Comparison of ENCODE assay signal across 8 cellular contexts in the genomic region with DNA sequence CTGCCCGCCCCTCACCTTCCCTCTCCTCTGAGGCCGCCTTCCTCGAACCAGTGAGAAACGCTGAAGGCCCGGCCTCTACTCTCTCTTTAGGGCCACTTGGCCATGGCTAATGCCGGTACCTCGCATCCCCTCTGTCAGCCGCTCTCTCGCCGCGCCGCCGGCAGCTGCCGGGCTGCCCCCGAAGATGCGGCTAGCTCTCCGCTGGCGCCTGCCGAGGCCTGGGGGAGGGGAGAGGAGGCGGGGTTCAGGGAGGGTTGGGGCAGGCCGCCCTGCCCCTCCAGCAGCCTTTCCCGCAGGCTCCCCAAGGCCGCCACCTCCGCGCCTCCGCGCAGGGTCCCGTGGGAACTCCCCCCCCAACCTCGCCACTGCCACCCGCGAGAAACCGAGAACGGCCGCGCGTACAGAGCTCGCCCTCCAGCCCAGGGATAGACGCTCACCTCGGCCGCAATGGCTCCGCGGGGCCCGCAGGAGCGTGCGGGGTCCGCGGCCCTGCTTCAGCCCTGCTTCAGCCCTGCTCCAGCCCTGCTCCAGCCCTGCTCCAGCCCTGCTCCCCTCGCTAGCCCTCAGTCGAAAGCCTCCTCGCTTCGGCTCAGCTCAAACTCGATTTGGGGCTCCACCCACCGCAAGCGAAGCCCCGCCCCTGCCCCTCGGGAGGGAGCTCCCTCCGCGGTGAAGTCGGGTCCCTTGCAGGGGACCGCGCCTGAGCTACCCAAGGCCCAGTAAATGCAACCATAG. TPM values are rescaled to one million over a fixed set of nuclear protein-coding genes. Genes with fewer than 3 reads are reported as not detected.
DNase-seq lines count a peak whose midpoint lies in the region; ATAC-seq and TF ChIP-seq lines count a peak whose summit lies in the region.

A gene with protein sequence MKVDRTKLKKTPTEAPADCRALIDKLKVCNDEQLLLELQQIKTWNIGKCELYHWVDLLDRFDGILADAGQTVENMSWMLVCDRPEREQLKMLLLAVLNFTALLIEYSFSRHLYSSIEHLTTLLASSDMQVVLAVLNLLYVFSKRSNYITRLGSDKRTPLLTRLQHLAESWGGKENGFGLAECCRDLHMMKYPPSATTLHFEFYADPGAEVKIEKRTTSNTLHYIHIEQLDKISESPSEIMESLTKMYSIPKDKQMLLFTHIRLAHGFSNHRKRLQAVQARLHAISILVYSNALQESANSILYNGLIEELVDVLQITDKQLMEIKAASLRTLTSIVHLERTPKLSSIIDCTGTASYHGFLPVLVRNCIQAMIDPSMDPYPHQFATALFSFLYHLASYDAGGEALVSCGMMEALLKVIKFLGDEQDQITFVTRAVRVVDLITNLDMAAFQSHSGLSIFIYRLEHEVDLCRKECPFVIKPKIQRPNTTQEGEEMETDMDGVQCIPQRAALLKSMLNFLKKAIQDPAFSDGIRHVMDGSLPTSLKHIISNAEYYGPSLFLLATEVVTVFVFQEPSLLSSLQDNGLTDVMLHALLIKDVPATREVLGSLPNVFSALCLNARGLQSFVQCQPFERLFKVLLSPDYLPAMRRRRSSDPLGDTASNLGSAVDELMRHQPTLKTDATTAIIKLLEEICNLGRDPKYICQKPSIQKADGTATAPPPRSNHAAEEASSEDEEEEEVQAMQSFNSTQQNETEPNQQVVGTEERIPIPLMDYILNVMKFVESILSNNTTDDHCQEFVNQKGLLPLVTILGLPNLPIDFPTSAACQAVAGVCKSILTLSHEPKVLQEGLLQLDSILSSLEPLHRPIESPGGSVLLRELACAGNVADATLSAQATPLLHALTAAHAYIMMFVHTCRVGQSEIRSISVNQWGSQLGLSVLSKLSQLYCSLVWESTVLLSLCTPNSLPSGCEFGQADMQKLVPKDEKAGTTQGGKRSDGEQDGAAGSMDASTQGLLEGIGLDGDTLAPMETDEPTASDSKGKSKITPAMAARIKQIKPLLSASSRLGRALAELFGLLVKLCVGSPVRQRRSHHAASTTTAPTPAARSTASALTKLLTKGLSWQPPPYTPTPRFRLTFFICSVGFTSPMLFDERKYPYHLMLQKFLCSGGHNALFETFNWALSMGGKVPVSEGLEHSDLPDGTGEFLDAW (N-terminal part only) (minus strand): TSS at position 569 of the 735 bp plus-strand sequence. CDS start 32,612 bp downstream, outside the sequence.

- H3K4me1 Mint-ChIP-seq in T-cell, result peaks cover 32 to 36% (median 34%) of the 10 kb centered on the region in 3 donors

- H3K27me3 Mint-ChIP-seq in T-cell, result peaks cover 0 to 11% of the 10 kb centered on the region in 2 donors

- H3K36me3 ChIP-seq in adipocyte (ENCODE audit: control insufficient read depth, insufficient read depth, low read length, severe bottlenecking) (peaks cover 3% of the 10 kb centered on the region), heart left ventricle (peaks cover 0 to 6% (median 3%) of the 10 kb centered on the region in 9 donors), transverse colon (no peaks in the 10 kb centered on the region)

- H3K27ac Mint-ChIP-seq in T-cell, result peak within 1 kb of the TSS; percentile 86 to 88

- H3K4me1 ChIP-seq in adipocyte (ENCODE audit: control insufficient read depth, insufficient read depth, low read length), result peaks cover 5% of the 10 kb centered on the region
- H3K4me1 ChIP-seq in heart left ventricle, result peaks cover 0 to 28% (median 7%) of the 10 kb centered on the region in 12 donors
- H3K4me1 ChIP-seq in transverse colon, result peaks cover 0 to 23% (median 11%) of the 10 kb centered on the region in 4 donors

- H3K4me3 ChIP-seq in adipocyte (ENCODE audit: low read length), result peak within 1 kb of the TSS; percentile 80
- H3K4me3 ChIP-seq in heart left ventricle, result peak within 1 kb of the TSS; percentile 39 to 96 (median 70)
- H3K4me3 ChIP-seq in transverse colon, result peak within 1 kb of the TSS; percentile 22 to 85 (median 64)

- H3K4me3 Mint-ChIP-seq in T-cell, result peak within 1 kb of the TSS; percentile 83 to 94 (median 94)

- DNase-seq in GDM1 (lab: John Stamatoyannopoulos, UW) (peak; percentile 67), NCI-H1417 treated with DMSO at 0.1 percent for 48 hours (lab: John Stamatoyannopoulos, UW) (peak; percentile 1), T-cell (peak; percentile 56 to 85 (median 76)), adipocyte (ENCODE audit: low read depth) (peak; percentile 83), heart left ventricle (peak; percentile 79 to 90 (median 82)), posterior cingulate gyrus (peak; percentile 67 to 97 (median 75)), transverse colon (peak; percentile 84)

- in situ Hi-C loops in transverse colon (cut with MboI; ENCODE audit: low pct_ligation_motif_present in 1 of 4, low pct_unique_long_range_greater_than_20kb in 1 of 4, low sequenced_read_pairs in 3 of 4), result no loop called here

- H3K36me3 Mint-ChIP-seq in T-cell, result peaks cover 3% of the 10 kb centered on the region

- peak; percentile 41 for ATAC-seq in HG02588 (IDR thresholded peaks at IDR 0.05; ENCODE audit: unreplicated experiment)
- ATAC-seq in T-cell (replicated peaks in 1 of 4), result peak; percentile 42 to 56 (median 52)
- peak; percentile 34 to 73 (median 64) for ATAC-seq in heart left ventricle

- TF ChIP-seq CTCF in heart left ventricle (IDR thresholded peaks at IDR 0.05) (no peak), transverse colon (IDR thresholded peaks at IDR 0.05) (no peak)

- TF ChIP-seq POLR2A in heart left ventricle (IDR thresholded peaks at IDR 0.05) (peak in 1 of 2 donors; percentile 32), transverse colon (IDR thresholded peaks at IDR 0.05) (peak; percentile 44)

- no peak for TF ChIP-seq EP300 in transverse colon (IDR thresholded peaks at IDR 0.05; ENCODE audit: low read depth)

- WGBS in heart left ventricle, 4 donors, result 0 to 35% (median 15%) methylated on average over 32 to 56 of the region's 61 CpGs
- WGBS in transverse colon (ENCODE audit: low coverage in 1 of 2), 2 donors, result 52% methylated on average over 45 of the region's 61 CpGs; no CpG with 5 or more reads in 1 of the 2 donors

- H3K9me3 Mint-ChIP-seq in T-cell, result no peaks in the 10 kb centered on the region

- H3K9me3 ChIP-seq in adipocyte (ENCODE audit: control insufficient read depth, low read length) (no peaks in the 10 kb centered on the region), heart left ventricle (peaks cover 0 to 7% (median 0%) of the 10 kb centered on the region in 12 donors), transverse colon (no peaks in the 10 kb centered on the region)

- H3K9ac ChIP-seq in adipocyte (ENCODE audit: low read length), result peak within 1 kb of the TSS; percentile 95

- H3K27ac ChIP-seq in heart left ventricle (peak within 1 kb of the TSS in 11 of 12 donors; percentile 81 to 90 (median 88)), transverse colon (peak within 1 kb of the TSS; percentile 89 to 95 (median 90))

- H3K27me3 ChIP-seq in adipocyte (replicated peaks; ENCODE audit: control insufficient read depth, insufficient read depth, low read length), result no peaks in the 10 kb centered on the region
- H3K27me3 ChIP-seq in heart left ventricle, result no peaks in the 10 kb centered on the region
- H3K27me3 ChIP-seq in transverse colon, result no peaks in the 10 kb centered on the region

- POLR2A ChIA-PET in T-cell (lab: Charles Lee), result interaction anchor here (0.5 to 1.5 kb wide), 5 partner anchors 16 to 149 kb away, joined by 3 to 9 read pairs (median 3); no protein-coding TSS in a partner anchor

- intact Hi-C loops in heart left ventricle (cut with DNase I), result loop anchor here in 2 of 10 donors (10.0 kb wide), 1 partner anchor 358 kb away; the partner anchor contains the start of gene PHF8 (in 2 of the 2)
- intact Hi-C loops in posterior cingulate gyrus (cut with DNase I), result loop anchor here (10.0 kb wide), 3 partner anchors 148 to 1308 kb away; partner anchors contain the start of genes PFKFB1 and PHF8
- intact Hi-C loops in transverse colon (cut with DNase I; ENCODE audit: low total_unique reads), result no loop called here

- CTCF ChIA-PET in T-cell (lab: Charles Lee), result interaction anchor here (0.6 to 0.7 kb wide), 3 partner anchors 8 to 350 kb away, joined by 3 to 12 read pairs (median 6); no protein-coding TSS in a partner anchor

RNA-seq across cellular contexts. Expression of the gene that starts here (rescaled TPM):
- total RNA-seq in T-cell (100 to 1,000 TPM; 153 to 214 (median 179) TPM), heart left ventricle (100 to 1,000 TPM; 122 to 222 (median 172) TPM), transverse colon (100 to 1,000 TPM in 1 of 4 donors, 10 to 100 TPM in 3; 65.1 to 104 (median 84.7) TPM)
- polyA plus RNA-seq in heart left ventricle, result 100 to 1,000 TPM in 1 of 2 donors, 10 to 100 TPM in 1; 34.7 to 104 TPM

Comparison
In these comparisons a context has a peak if more than half of its experiments do, and no peak if none do; other contexts are left out.
1. Peak in every context shown above with its lines: DNase-seq, ATAC-seq, H3K4me3 ChIP-seq and H3K27ac ChIP-seq.
2. DNase-seq: peak in every context shown above with its lines; median percentile 84 in transverse colon; 83 in adipocyte; 82 in heart left ventricle; 76 in T-cell; 75 in posterior cingulate gyrus; 67 in GDM1; 1 in NCI-H1417 treated with DMSO at 0.1 percent for 48 hours.